In genomic region chr18:3147935-3148554, GRCh38 we compare ENCODE assay signal across 29 cellular contexts.
"Had no signal": no experiment of that assay in that cellular context is flagged by ENCODE, and none has a peak within 500 bp of the region (broad histone marks: within the 10 kb centered on the region; RNA-seq: fewer than 3 reads in every experiment).

No MANE protein-coding gene starts in this region.

- DNase-seq: dorsolateral prefrontal cortex; effector CD4-positive, alpha-beta T cell; endodermal cell; gastrocnemius medialis; heart left ventricle; kidney; natural killer cell; occipital lobe; ovary; posterior cingulate gyrus; psoas muscle; right cardiac atrium; spleen; stimulated activated CD4-positive, alpha-beta T cell treated with anti-CD3 and anti-CD28 coated beads, Interleukin-4, amount 100 ng/mL, for 4 hours; stimulated activated naive CD8-positive, alpha-beta T cell treated with anti-CD3 and anti-CD28 coated beads, Interleukin-15, Interleukin-2, amounts not matched to agents 100 U/mL and 50 U/mL, for 24 hours; substantia nigra; testis; tibial artery; upper lobe of left lung; uterus had no signal

- H3K9me3 ChIP-seq: gastrocnemius medialis, ovary, psoas muscle, testis, tibial artery, upper lobe of left lung, uterus had no signal

- H2AFZ ChIP-seq: hepatocyte had no signal

- H3K36me3 ChIP-seq: ovary, spleen, upper lobe of left lung, uterus had no signal

- H3K79me2 ChIP-seq: hepatocyte had no signal

- FAIRE-seq: colon, kidney had no signal

- H3K4me3 Mint-ChIP-seq: endodermal cell; memory B cell; natural killer cell; stimulated activated memory B cell treated with anti-CD40 and anti-IgM and Interleukin-4, amounts not matched to agents 10 μg/mL and 1 μg/mL and 100 μg/mL, for 72 hours had no signal

- H3K27ac ChIP-seq: dorsolateral prefrontal cortex, epithelial cell of prostate, heart left ventricle, hepatocyte, ovary, psoas muscle, skin epidermis, spleen, testis, tibial artery, upper lobe of left lung, uterus had no signal

- H3K4me2 ChIP-seq: hepatocyte had no signal

- H3K9me3 Mint-ChIP-seq: memory B cell, natural killer cell had no signal

- H3K27me3 Mint-ChIP-seq: memory B cell; stimulated activated memory B cell treated with anti-CD40 and anti-IgM and Interleukin-4, amounts not matched to agents 10 μg/mL and 1 μg/mL and 100 μg/mL, for 72 hours had no signal

- ATAC-seq: esophagus mucosa; gastrocnemius medialis; heart left ventricle; left lobe of liver; natural killer cell; right cardiac atrium; stimulated activated memory B cell treated with anti-CD40 and anti-IgM and Interleukin-4, amounts not matched to agents 10 μg/mL and 1 μg/mL and 100 μg/mL, for 72 hours; stimulated activated naive CD8-positive, alpha-beta T cell treated with anti-CD3 and anti-CD28 coated beads, Interleukin-15, Interleukin-2, amounts not matched to agents 100 U/mL and 50 U/mL, for 24 hours had no signal

- H3K4me3 ChIP-seq: dorsolateral prefrontal cortex, gastrocnemius medialis, heart left ventricle, hepatocyte, lung, ovary, psoas muscle, skin epidermis, spleen, testis, tibial artery, upper lobe of left lung, uterus had no signal

- H3K27ac Mint-ChIP-seq: endodermal cell; memory B cell; natural killer cell; stimulated activated memory B cell treated with anti-CD40 and anti-IgM and Interleukin-4, amounts not matched to agents 10 μg/mL and 1 μg/mL and 100 μg/mL, for 72 hours had no signal

- H3K4me1 ChIP-seq: psoas muscle, testis, upper lobe of left lung, uterus had no signal

- H3K27me3 ChIP-seq: dorsolateral prefrontal cortex, gastrocnemius medialis, heart left ventricle, hepatocyte, ovary, spleen, testis, tibial artery, upper lobe of left lung, uterus had no signal
